Comparison of ENCODE assay signal across 9 cellular contexts in genomic region chr5:122896598-122897282, GRCh38. TPM values are rescaled to one million over a fixed set of nuclear protein-coding genes. Genes with fewer than 3 reads are reported as not detected.
DNase-seq lines count a peak whose midpoint lies in the region; ATAC-seq and TF ChIP-seq lines count a peak whose summit lies in the region.
"Had no signal": no experiment of that assay in that cellular context is flagged by ENCODE, and none has a peak within 500 bp of the region (broad histone marks: within the 10 kb centered on the region; RNA-seq: fewer than 3 reads in every experiment).

No MANE protein-coding gene starts in this region.

- no peak overlapping the region for H3K4me3 ChIP-seq in fibroblast of mammary gland (ENCODE audit: control insufficient read depth, low read depth, low read length)
- no peak overlapping the region for H3K4me3 ChIP-seq in thyroid gland (replicated peaks in 1 of 3)

- H3K4me3 Mint-ChIP-seq in activated T-cell treated with anti-CD3 and anti-CD28 coated beads, Interleukin-2, amount 50 U/mL, for 4 hours: no peak overlapping the region
- H3K4me3 Mint-ChIP-seq: stimulated activated naive CD8-positive, alpha-beta T cell treated with anti-CD3 and anti-CD28 coated beads, Interleukin-15, Interleukin-2, amounts not matched to agents 100 ng/mL and 50 ng/mL, for 24 hours had no signal

- H3K27me3 ChIP-seq in thyroid gland: no peaks in the 10 kb centered on the region

- no peaks in the 10 kb centered on the region for H3K9me3 Mint-ChIP-seq in activated T-cell treated with anti-CD3 and anti-CD28 coated beads, Interleukin-2, amount 50 U/mL, for 4 hours
- H3K9me3 Mint-ChIP-seq: stimulated activated naive CD8-positive, alpha-beta T cell treated with anti-CD3 and anti-CD28 coated beads, Interleukin-15, Interleukin-2, amounts not matched to agents 100 ng/mL and 50 ng/mL, for 24 hours had no signal

- no peak for TF ChIP-seq POLR2A in thyroid gland (IDR thresholded peaks at IDR 0.05)

- H3K36me3 Mint-ChIP-seq in activated T-cell treated with anti-CD3 and anti-CD28 coated beads, Interleukin-2, amount 50 U/mL, for 4 hours (ENCODE audit: insufficient read depth): no peaks in the 10 kb centered on the region

- no peaks in the 10 kb centered on the region for H3K36me3 ChIP-seq in thyroid gland

- no peak overlapping the region for H3K27ac ChIP-seq in thyroid gland

- intact Hi-C loops in thyroid gland (cut with DNase I): no loop called here

- DNase-seq in NCI-H748 (lab: John Stamatoyannopoulos, UW; ENCODE audit: unreplicated experiment) (peak; percentile 35), NCI-H748 treated with DMSO at 0.1 percent for 48 hours (lab: John Stamatoyannopoulos, UW) (no peak), OCI-M1 (lab: John Stamatoyannopoulos, UW) (peak; percentile 1), fibroblast of mammary gland (ENCODE audit: low read depth) (peak; percentile 40), thyroid gland (no peak)
- DNase-seq in activated T-cell treated with anti-CD3 and anti-CD28 coated beads, Interleukin-2, amount 50 U/mL, for 4 hours: no peak

- TF ChIP-seq CTCF in fibroblast of mammary gland (conservative IDR thresholded peaks at IDR 0.05; ENCODE audit: control insufficient read depth, insufficient read depth, low read depth, low read length): peak; percentile 54
- peak; percentile 25 to 66 (median 62) for TF ChIP-seq CTCF in thyroid gland (IDR thresholded peaks at IDR 0.05)

- no peaks in the 10 kb centered on the region for H3K9me3 ChIP-seq in thyroid gland

- no peaks in the 10 kb centered on the region for H3K27me3 Mint-ChIP-seq in activated T-cell treated with anti-CD3 and anti-CD28 coated beads, Interleukin-2, amount 50 U/mL, for 4 hours (ENCODE audit: low read depth)
- H3K27me3 Mint-ChIP-seq: stimulated activated naive CD8-positive, alpha-beta T cell treated with anti-CD3 and anti-CD28 coated beads, Interleukin-15, Interleukin-2, amounts not matched to agents 100 ng/mL and 50 ng/mL, for 24 hours had no signal

- ATAC-seq in HG03521 (IDR thresholded peaks at IDR 0.05; ENCODE audit: unreplicated experiment): no peak
- ATAC-seq in activated T-cell treated with anti-CD3 and anti-CD28 coated beads, Interleukin-2, amount 50 U/mL, for 4 hours: no peak
- no peak for ATAC-seq in HG03432 (IDR thresholded peaks at IDR 0.05; ENCODE audit: unreplicated experiment)

- peaks cover 4% of the 10 kb centered on the region for H3K4me1 Mint-ChIP-seq in activated T-cell treated with anti-CD3 and anti-CD28 coated beads, Interleukin-2, amount 50 U/mL, for 4 hours (ENCODE audit: low read depth)

- 72 to 74% methylated on average over 4 of the region's 4 CpGs for WGBS in thyroid gland, 2 donors

- H3K4me1 ChIP-seq in thyroid gland: peaks cover 0 to under 1% of the 10 kb centered on the region in 2 donors

RNA-seq across cellular contexts. Expression of gene SNX24, which starts 51.3 kb away (rescaled TPM):
- total RNA-seq in thyroid gland: 10 to 100 TPM; 17.1 to 39.7 (median 33.1) TPM
- 1 to 10 TPM in 2 of 3 donors, under 1 TPM in 1; 0.74 to 2.2 (median 1.1) TPM for total RNA-seq in activated T-cell treated with anti-CD3 and anti-CD28 coated beads, Interleukin-2, amount 50 U/mL, for 4 hours

Comparison
In these comparisons a context has a peak if more than half of its experiments do, and no peak if none do; other contexts are left out.
1. DNase-seq: peak in NCI-H748 (single experiment), OCI-M1 (single experiment) and fibroblast of mammary gland (single experiment); none in NCI-H748 treated with DMSO at 0.1 percent for 48 hours (single experiment), thyroid gland (0 of 2) and activated T-cell treated with anti-CD3 and anti-CD28 coated beads, Interleukin-2, amount 50 U/mL, for 4 hours (single experiment).
2. RNA of gene SNX24, which starts 51.3 kb away (total RNA-seq): 17.1 to 39.7 TPM in thyroid gland; 0.74 to 2.2 TPM in activated T-cell treated with anti-CD3 and anti-CD28 coated beads, Interleukin-2, amount 50 U/mL, for 4 hours; every median in the first group is over 4 times any median in the second.